Comparison of ENCODE assay signal across 1 cellular context in genomic region chr6:148317739-148318138, GRCh38.
TF ChIP-seq lines count a peak whose summit lies in the region.

No MANE protein-coding gene starts in this region.

TF ChIP-seq in endothelial cell of umbilical vein, 7 proteins besides CTCF, POLR2A, EP300 and RAD21:
- TF ChIP-seq MAX (IDR thresholded peaks at IDR 0.05; ENCODE audit: insufficient read depth, insufficient read length) (no peak), POLR2AphosphoS5 (IDR thresholded peaks at IDR 0.05; ENCODE audit: insufficient read depth, low read depth, low read length) (no peak), GATA2 (IDR thresholded peaks at IDR 0.05; ENCODE audit: insufficient read depth, insufficient read length, low read depth, low read length) (no peak), MYC (IDR thresholded peaks at IDR 0.05; ENCODE audit: low read depth, low read length) (no peak), JUN (IDR thresholded peaks at IDR 0.05; ENCODE audit: borderline replicate concordance, insufficient read depth, insufficient read length, low read depth) (no peak), EZH2 (IDR thresholded peaks at IDR 0.05; ENCODE audit: borderline replicate concordance, low read depth, low read length, severe bottlenecking) (no peak), FOS (IDR thresholded peaks at IDR 0.05; ENCODE audit: borderline replicate concordance, insufficient read depth, low read length) (no peak)
